Comparison of ENCODE assay signal across 20 cellular contexts in genomic region chr1:109589679-109590078, GRCh38. TPM values are rescaled to one million over a fixed set of nuclear protein-coding genes. Genes with fewer than 3 reads are reported as not detected.
DNase-seq lines count a peak whose midpoint lies in the region; ATAC-seq and TF ChIP-seq lines count a peak whose summit lies in the region.
"Had no signal": no experiment of that assay in that cellular context is flagged by ENCODE, and none has a peak within 500 bp of the region (broad histone marks: within the 10 kb centered on the region; RNA-seq: fewer than 3 reads in every experiment).

No MANE protein-coding gene starts in this region.

- no peak for ATAC-seq in natural killer cell
- no peak for ATAC-seq in natural killer cell treated with Interleukin-12 subunit alpha and Interleukin-12 subunit beta and Interleukin-15 and Interleukin-18, amount 100 ng/mL, for 72 hours
- ATAC-seq in central memory CD8-positive, alpha-beta T cell (replicated peaks; ENCODE audit: extremely low read depth, poor library complexity, severe bottlenecking), result no peak
- no peak for ATAC-seq in stimulated activated effector memory CD8-positive, alpha-beta T cell treated with anti-CD3 and anti-CD28 coated beads, Interleukin-12 subunit alpha, Interleukin-12 subunit beta, amount 100 ng/mL, for 72 hours
- no peak for ATAC-seq in foreskin keratinocyte
- ATAC-seq: HepG2 had no signal

- H3K9me3 Mint-ChIP-seq in natural killer cell, result no peaks in the 10 kb centered on the region
- H3K9me3 Mint-ChIP-seq in natural killer cell treated with Interleukin-12 subunit alpha and Interleukin-12 subunit beta and Interleukin-15 and Interleukin-18, amount 100 ng/mL, for 72 hours, result no peaks in the 10 kb centered on the region
- no peaks in the 10 kb centered on the region for H3K9me3 Mint-ChIP-seq in central memory CD8-positive, alpha-beta T cell
- H3K9me3 Mint-ChIP-seq in stimulated activated effector memory CD8-positive, alpha-beta T cell treated with anti-CD3 and anti-CD28 coated beads, Interleukin-12 subunit alpha, Interleukin-12 subunit beta, amount 100 ng/mL, for 72 hours, result no peaks in the 10 kb centered on the region
- H3K9me3 Mint-ChIP-seq: CD4-positive, CD25-positive, alpha-beta regulatory T cell had no signal

- H3K4me1 ChIP-seq in sigmoid colon (no peaks in the 10 kb centered on the region), foreskin keratinocyte (peaks cover 6% of the 10 kb centered on the region)
- H3K4me1 ChIP-seq: HAP-1 had no signal

- H3K4me1 Mint-ChIP-seq in natural killer cell, result no peaks in the 10 kb centered on the region
- H3K4me1 Mint-ChIP-seq in natural killer cell treated with Interleukin-12 subunit alpha and Interleukin-12 subunit beta and Interleukin-15 and Interleukin-18, amount 100 ng/mL, for 72 hours (ENCODE audit: low read depth in 2 of 2), result peaks cover 4 to 5% of the 10 kb centered on the region in 2 donors
- H3K4me1 Mint-ChIP-seq in central memory CD8-positive, alpha-beta T cell, result no peaks in the 10 kb centered on the region
- H3K4me1 Mint-ChIP-seq in stimulated activated effector memory CD8-positive, alpha-beta T cell treated with anti-CD3 and anti-CD28 coated beads, Interleukin-12 subunit alpha, Interleukin-12 subunit beta, amount 100 ng/mL, for 72 hours, result peaks cover 6% of the 10 kb centered on the region

- H3K27me3 Mint-ChIP-seq in natural killer cell (ENCODE audit: low read depth in 2 of 2), result no peaks in the 10 kb centered on the region
- no peaks in the 10 kb centered on the region for H3K27me3 Mint-ChIP-seq in natural killer cell treated with Interleukin-12 subunit alpha and Interleukin-12 subunit beta and Interleukin-15 and Interleukin-18, amount 100 ng/mL, for 72 hours
- H3K27me3 Mint-ChIP-seq in central memory CD8-positive, alpha-beta T cell, result no peaks in the 10 kb centered on the region
- H3K27me3 Mint-ChIP-seq: CD4-positive, CD25-positive, alpha-beta regulatory T cell had no signal

- H3K27ac ChIP-seq in SK-N-MC (0 out of 2 replicates have a peak overlapping the region, but pooled peaks have one; percentile 19), sigmoid colon (no peak overlapping the region), foreskin keratinocyte (no peak overlapping the region)
- H3K27ac ChIP-seq: GM23248 had no signal

- no peak overlapping the region for H3K4me3 Mint-ChIP-seq in natural killer cell
- H3K4me3 Mint-ChIP-seq in natural killer cell treated with Interleukin-12 subunit alpha and Interleukin-12 subunit beta and Interleukin-15 and Interleukin-18, amount 100 ng/mL, for 72 hours, result no peak overlapping the region
- no peak overlapping the region for H3K4me3 Mint-ChIP-seq in central memory CD8-positive, alpha-beta T cell
- H3K4me3 Mint-ChIP-seq in stimulated activated effector memory CD8-positive, alpha-beta T cell treated with anti-CD3 and anti-CD28 coated beads, Interleukin-12 subunit alpha, Interleukin-12 subunit beta, amount 100 ng/mL, for 72 hours, result no peak overlapping the region
- H3K4me3 Mint-ChIP-seq: CD4-positive, CD25-positive, alpha-beta regulatory T cell had no signal

- TF ChIP-seq POLR2A in sigmoid colon (IDR thresholded peaks at IDR 0.05), result no peak

- DNase-seq in natural killer cell (no peak), SK-N-MC (ENCODE audit: low read depth, low spot score) (no peak), sigmoid colon (no peak), SW480 (ENCODE audit: low spot score) (no peak), foreskin keratinocyte (no peak)
- DNase-seq in natural killer cell treated with Interleukin-12 subunit alpha and Interleukin-12 subunit beta and Interleukin-15 and Interleukin-18, amount 100 ng/mL, for 72 hours (ENCODE audit: low spot score), result no peak
- DNase-seq in central memory CD8-positive, alpha-beta T cell (ENCODE audit: low spot score in 2 of 2), result no peak
- DNase-seq in stimulated activated effector memory CD8-positive, alpha-beta T cell treated with anti-CD3 and anti-CD28 coated beads, Interleukin-12 subunit alpha, Interleukin-12 subunit beta, amount 100 ng/mL, for 72 hours (ENCODE audit: low spot score in 2 of 2), result no peak
- DNase-seq: ACHN; BE2C; C1 segment of cervical spinal cord; CD4-positive, CD25-positive, alpha-beta regulatory T cell; DMS153; DMS79; GDM1; GM23248 had no signal

- H3K9me3 ChIP-seq in SK-N-MC (ENCODE audit: low read depth, low read length) (no peaks in the 10 kb centered on the region), sigmoid colon (no peaks in the 10 kb centered on the region)
- H3K9me3 ChIP-seq: BE2C, HAP-1 had no signal

- no peak overlapping the region for H3K9ac ChIP-seq in SK-N-MC (ENCODE audit: insufficient read length)
- H3K9ac ChIP-seq: GM23248 had no signal

- peaks cover 20% of the 10 kb centered on the region for H3K36me3 Mint-ChIP-seq in natural killer cell
- H3K36me3 Mint-ChIP-seq in natural killer cell treated with Interleukin-12 subunit alpha and Interleukin-12 subunit beta and Interleukin-15 and Interleukin-18, amount 100 ng/mL, for 72 hours, result peaks cover 29% of the 10 kb centered on the region
- H3K36me3 Mint-ChIP-seq in central memory CD8-positive, alpha-beta T cell (ENCODE audit: insufficient read depth), result peaks cover 66% of the 10 kb centered on the region
- peaks cover 100% of the 10 kb centered on the region for H3K36me3 Mint-ChIP-seq in stimulated activated effector memory CD8-positive, alpha-beta T cell treated with anti-CD3 and anti-CD28 coated beads, Interleukin-12 subunit alpha, Interleukin-12 subunit beta, amount 100 ng/mL, for 72 hours

- intact Hi-C loops in natural killer cell (cut with micrococcal nuclease) (no loop called here), sigmoid colon (cut with DNase I) (no loop called here)

- TF ChIP-seq EP300 in sigmoid colon (IDR thresholded peaks at IDR 0.05), result no peak

- H3K27ac Mint-ChIP-seq in natural killer cell, result peak overlapping the region; percentile 7 to 29
- no peak overlapping the region for H3K27ac Mint-ChIP-seq in natural killer cell treated with Interleukin-12 subunit alpha and Interleukin-12 subunit beta and Interleukin-15 and Interleukin-18, amount 100 ng/mL, for 72 hours
- H3K27ac Mint-ChIP-seq in central memory CD8-positive, alpha-beta T cell (ENCODE audit: low read depth), result peak overlapping the region; percentile 7
- peak overlapping the region; percentile 6 for H3K27ac Mint-ChIP-seq in stimulated activated effector memory CD8-positive, alpha-beta T cell treated with anti-CD3 and anti-CD28 coated beads, Interleukin-12 subunit alpha, Interleukin-12 subunit beta, amount 100 ng/mL, for 72 hours

- H3K27me3 ChIP-seq in sigmoid colon, result no peaks in the 10 kb centered on the region
- no peaks in the 10 kb centered on the region for H3K27me3 ChIP-seq in foreskin keratinocyte
- H3K27me3 ChIP-seq: BE2C had no signal

- no peak for TF ChIP-seq CTCF in natural killer cell (IDR thresholded peaks at IDR 0.05)
- no peak for TF ChIP-seq CTCF in sigmoid colon (IDR thresholded peaks at IDR 0.05)
- TF ChIP-seq CTCF in foreskin keratinocyte (conservative IDR thresholded peaks at IDR 0.05), result no peak

- peaks cover 74% of the 10 kb centered on the region for H3K36me3 ChIP-seq in SK-N-MC (ENCODE audit: insufficient read depth, low read length)
- peaks cover 22 to 95% (median 33%) of the 10 kb centered on the region in 4 donors for H3K36me3 ChIP-seq in sigmoid colon

- H3K4me3 ChIP-seq in SK-N-MC, result no peak overlapping the region
- no peak overlapping the region for H3K4me3 ChIP-seq in sigmoid colon
- H3K4me3 ChIP-seq: GM23248, HAP-1 had no signal

RNA-seq across cellular contexts. Expression of gene GNAT2, which starts 29.7 kb away (rescaled TPM):
- total RNA-seq in natural killer cell (not detected), sigmoid colon (not detected), foreskin keratinocyte (not detected in 2 replicates)
- total RNA-seq in natural killer cell treated with Interleukin-12 subunit alpha and Interleukin-12 subunit beta and Interleukin-15 and Interleukin-18, amount 100 ng/mL, for 72 hours, result under 1 TPM in 1 of 2 donors, not detected in 1; 0.64 TPM
- polyA plus RNA-seq in sigmoid colon (under 1 TPM in 1 of 3 donors, not detected in 2; 0.10 TPM), foreskin keratinocyte (0.04 and 0.09 TPM in 2 replicates)
- total RNA-seq: CD4-positive, CD25-positive, alpha-beta regulatory T cell; GM23248 had no signal
- polyA plus RNA-seq: GM23248 had no signal

RNA-seq across cellular contexts. Expression of gene AMPD2, which starts 30.0 kb away (rescaled TPM):
- total RNA-seq in natural killer cell (100 to 1,000 TPM; 200 to 271 (median 243) TPM), sigmoid colon (10 to 100 TPM; 19.9 to 47.5 (median 29.4) TPM), foreskin keratinocyte (26.8 and 28.1 TPM in 2 replicates)
- 100 to 1,000 TPM in 1 of 2 donors, 10 to 100 TPM in 1; 79.0 to 144 TPM for total RNA-seq in natural killer cell treated with Interleukin-12 subunit alpha and Interleukin-12 subunit beta and Interleukin-15 and Interleukin-18, amount 100 ng/mL, for 72 hours
- polyA plus RNA-seq in sigmoid colon (10 to 100 TPM in 1 of 3 donors, 1 to 10 TPM in 2; 6.5 to 31.3 (median 6.6) TPM), foreskin keratinocyte (20.2 and 20.3 TPM in 2 replicates)

RNA-seq across cellular contexts. Expression of gene GNAI3, which starts 41.3 kb away (rescaled TPM):
- total RNA-seq in natural killer cell, result 1 to 10 TPM; 6.1 to 7.6 (median 6.9) TPM
- 1 to 10 TPM; 8.9 to 10.0 TPM for total RNA-seq in natural killer cell treated with Interleukin-12 subunit alpha and Interleukin-12 subunit beta and Interleukin-15 and Interleukin-18, amount 100 ng/mL, for 72 hours
- total RNA-seq in sigmoid colon, result 1 to 10 TPM; 5.7 to 6.4 (median 6.1) TPM
- polyA plus RNA-seq in sigmoid colon, result 1 to 10 TPM; 4.2 to 5.5 (median 5.2) TPM
- total RNA-seq in foreskin keratinocyte, result 12.0 and 12.1 TPM in 2 replicates
- 5.4 and 6.1 TPM in 2 replicates for polyA plus RNA-seq in foreskin keratinocyte

RNA-seq across cellular contexts. Expression of gene GPR61, which starts 50.0 kb away (rescaled TPM):
- total RNA-seq in natural killer cell (under 1 TPM in 2 of 3 donors, not detected in 1; 0.75 to 0.91 TPM), sigmoid colon (1 to 10 TPM in 1 of 4 donors, under 1 TPM in 1, not detected in 2; 0.36 to 2.2 TPM), foreskin keratinocyte (0.18 TPM in 1 of 2 replicates, not detected in the other)
- not detected for total RNA-seq in natural killer cell treated with Interleukin-12 subunit alpha and Interleukin-12 subunit beta and Interleukin-15 and Interleukin-18, amount 100 ng/mL, for 72 hours
- polyA plus RNA-seq in sigmoid colon (under 1 TPM in 1 of 3 donors, not detected in 2; 0.07 TPM), foreskin keratinocyte (not detected in 2 replicates)
- total RNA-seq: Daoy, GM23248, H4, HepG2 had no signal
- polyA plus RNA-seq: GM23248, HepG2 had no signal

Comparison
In these comparisons a context has a peak if more than half of its experiments do, and no peak if none do; other contexts are left out.
1. H3K27ac Mint-ChIP-seq: peak in natural killer cell (2 of 2), central memory CD8-positive, alpha-beta T cell (single experiment) and stimulated activated effector memory CD8-positive, alpha-beta T cell treated with anti-CD3 and anti-CD28 coated beads, Interleukin-12 subunit alpha, Interleukin-12 subunit beta, amount 100 ng/mL, for 72 hours (single experiment); none in natural killer cell treated with Interleukin-12 subunit alpha and Interleukin-12 subunit beta and Interleukin-15 and Interleukin-18, amount 100 ng/mL, for 72 hours (0 of 2).